17 cellular contexts compared by ENCODE assay signal in genomic region chr6:119285908-119286625, GRCh38.
"Had no signal": no experiment of that assay in that cellular context is flagged by ENCODE, and none has a peak within 500 bp of the region (broad histone marks: within the 10 kb centered on the region; RNA-seq: fewer than 3 reads in every experiment).

No MANE protein-coding gene starts in this region.

- H3K9me3 ChIP-seq: mucosa of descending colon had no signal

- H3K36me3 Mint-ChIP-seq: brain had no signal

- H3K27me3 Mint-ChIP-seq: activated CD4-positive, alpha-beta T cell treated with anti-CD3 and anti-CD28 coated beads, Interleukin-2, amount 10 ng/mL, durations not matched to agents 24 days and 14 days; activated naive CD8-positive, alpha-beta T cell; brain; naive thymus-derived CD4-positive, alpha-beta T cell had no signal

- DNase-seq: activated CD4-positive, alpha-beta T cell treated with anti-CD3 and anti-CD28 coated beads, Interleukin-2, amount 10 ng/mL, durations not matched to agents 24 days and 14 days; activated CD4-positive, CD25-positive, alpha-beta regulatory T cell; activated CD8-positive, alpha-beta memory T cell treated with anti-CD3 and anti-CD28 coated beads, Interleukin-2, amount 50 U/mL, for 48 hours; activated CD8-positive, alpha-beta T cell treated with anti-CD3 and anti-CD28 coated beads, Interleukin-2, amount 10 ng/mL, durations not matched to agents 7 days and 5 days; activated gamma-delta T cell treated with Interleukin-2 at 50 U/mL for 16 hours; activated T-cell treated with anti-CD3 and anti-CD28 coated beads, Interleukin-2, amount 50 U/mL, for 72 hours; amygdala; cerebellar nuclear complex; effector CD8-positive, alpha-beta T cell; head of caudate nucleus; left cardiac atrium; mucosa of descending colon; naive thymus-derived CD4-positive, alpha-beta T cell had no signal

- H3K4me3 ChIP-seq: lung, mucosa of descending colon had no signal

- H3K4me3 Mint-ChIP-seq: activated CD4-positive, alpha-beta T cell treated with anti-CD3 and anti-CD28 coated beads, Interleukin-2, amount 10 ng/mL, durations not matched to agents 24 days and 14 days; activated CD8-positive, alpha-beta T cell treated with anti-CD3 and anti-CD28 coated beads, Interleukin-2, amount 10 ng/mL, durations not matched to agents 7 days and 5 days; activated naive CD8-positive, alpha-beta T cell; activated T-cell treated with anti-CD3 and anti-CD28 coated beads, Interleukin-2, amount 50 U/mL, for 72 hours; brain; naive thymus-derived CD4-positive, alpha-beta T cell; stimulated activated effector memory CD8-positive, alpha-beta T cell treated with anti-CD3 and anti-CD28 coated beads, Interleukin-12 subunit alpha, Interleukin-12 subunit beta, amount 100 ng/mL, for 72 hours had no signal

- H3K4me1 Mint-ChIP-seq: brain had no signal

- ATAC-seq: activated CD8-positive, alpha-beta T cell treated with anti-CD3 and anti-CD28 coated beads, Interleukin-2, amount 10 ng/mL, durations not matched to agents 7 days and 5 days; activated T-cell treated with anti-CD3 and anti-CD28 coated beads, Interleukin-2, amount 50 U/mL, for 72 hours; mucosa of descending colon; naive thymus-derived CD4-positive, alpha-beta T cell; stimulated activated effector memory CD8-positive, alpha-beta T cell treated with anti-CD3 and anti-CD28 coated beads, Interleukin-12 subunit alpha, Interleukin-12 subunit beta, amount 100 ng/mL, for 72 hours had no signal

- H3K27ac Mint-ChIP-seq: activated CD4-positive, alpha-beta T cell treated with anti-CD3 and anti-CD28 coated beads, Interleukin-2, amount 10 ng/mL, durations not matched to agents 24 days and 14 days; activated CD8-positive, alpha-beta T cell treated with anti-CD3 and anti-CD28 coated beads, Interleukin-2, amount 10 ng/mL, durations not matched to agents 7 days and 5 days; activated naive CD8-positive, alpha-beta T cell; activated T-cell treated with anti-CD3 and anti-CD28 coated beads, Interleukin-2, amount 50 U/mL, for 72 hours; brain; stimulated activated effector memory CD8-positive, alpha-beta T cell treated with anti-CD3 and anti-CD28 coated beads, Interleukin-12 subunit alpha, Interleukin-12 subunit beta, amount 100 ng/mL, for 72 hours had no signal
